10 cellular contexts compared by ENCODE assay signal in genomic region chr22:44037519-44038370, GRCh38. TPM values are rescaled to one million over a fixed set of nuclear protein-coding genes. Genes with fewer than 3 reads are reported as not detected.
DNase-seq lines count a peak whose midpoint lies in the region; ATAC-seq and TF ChIP-seq lines count a peak whose summit lies in the region.
"Had no signal": no experiment of that assay in that cellular context is flagged by ENCODE, and none has a peak within 500 bp of the region (broad histone marks: within the 10 kb centered on the region; RNA-seq: fewer than 3 reads in every experiment).

No MANE protein-coding gene starts in this region.

- H3K27ac Mint-ChIP-seq in activated CD4-positive, alpha-beta memory T cell treated with anti-CD3 and anti-CD28 coated beads, Interleukin-2, amount 10 ng/mL, durations not matched to agents 7 days and 5 days: no peak overlapping the region

- TF ChIP-seq CTCF in AG09309 (IDR thresholded peaks at IDR 0.05; ENCODE audit: control insufficient read depth, insufficient read depth, low read depth, low read length, missing control alignments) (no peak), epithelial cell of esophagus (IDR thresholded peaks at IDR 0.05; ENCODE audit: insufficient read depth, low read depth, low read length, missing control alignments) (no peak)

- H3K4me1 Mint-ChIP-seq in activated CD4-positive, alpha-beta memory T cell treated with anti-CD3 and anti-CD28 coated beads, Interleukin-2, amount 10 ng/mL, durations not matched to agents 7 days and 5 days: peaks cover 12% of the 10 kb centered on the region

- ATAC-seq in GM18517 (IDR thresholded peaks at IDR 0.05; ENCODE audit: unreplicated experiment): no peak
- ATAC-seq in GM21390 (IDR thresholded peaks at IDR 0.05; ENCODE audit: unreplicated experiment): no peak

- POLR2A ChIA-PET in activated CD4-positive, alpha-beta memory T cell treated with anti-CD3 and anti-CD28 coated beads, Interleukin-2, amount 10 ng/mL, durations not matched to agents 7 days and 5 days (lab: Charles Lee): no interaction called here

- CTCF ChIA-PET in activated CD4-positive, alpha-beta memory T cell treated with anti-CD3 and anti-CD28 coated beads, Interleukin-2, amount 10 ng/mL, durations not matched to agents 7 days and 5 days (lab: Charles Lee): interaction anchor here (1.2 kb wide), 1 partner anchor 10 kb away, joined by 3 read pairs; no protein-coding TSS in a partner anchor

- no peaks in the 10 kb centered on the region for H3K9me3 Mint-ChIP-seq in activated CD4-positive, alpha-beta memory T cell treated with anti-CD3 and anti-CD28 coated beads, Interleukin-2, amount 10 ng/mL, durations not matched to agents 7 days and 5 days

- H3K4me3 ChIP-seq in AG09309 (ENCODE audit: control insufficient read depth, low read depth, low read length) (no peak overlapping the region), epithelial cell of esophagus (ENCODE audit: low read length) (no peak overlapping the region)

- no peaks in the 10 kb centered on the region for H3K27me3 Mint-ChIP-seq in activated CD4-positive, alpha-beta memory T cell treated with anti-CD3 and anti-CD28 coated beads, Interleukin-2, amount 10 ng/mL, durations not matched to agents 7 days and 5 days

- peak; percentile 69 for DNase-seq in AG09309 (ENCODE audit: low read depth)
- DNase-seq in NCI-H226: peak; percentile 72
- peak; percentile 96 for DNase-seq in epithelial cell of esophagus (ENCODE audit: low read depth)
- peak; percentile 96 for DNase-seq in myocyte (ENCODE audit: low read depth)
- no peak for DNase-seq in DMS153 (lab: John Stamatoyannopoulos, UW)
- no peak for DNase-seq in activated CD4-positive, alpha-beta memory T cell treated with anti-CD3 and anti-CD28 coated beads, Interleukin-2, amount 10 ng/mL, durations not matched to agents 7 days and 5 days
- DNase-seq: activated effector memory CD4-positive, alpha-beta T cell treated with anti-CD3 and anti-CD28 coated beads, Interleukin-2, amount 50 U/mL, for 16 hours; NCI-H2171 treated with DMSO at 0.1 percent for 48 hours had no signal

- H3K4me3 Mint-ChIP-seq in activated CD4-positive, alpha-beta memory T cell treated with anti-CD3 and anti-CD28 coated beads, Interleukin-2, amount 10 ng/mL, durations not matched to agents 7 days and 5 days: no peak overlapping the region

- no peaks in the 10 kb centered on the region for H3K36me3 Mint-ChIP-seq in activated CD4-positive, alpha-beta memory T cell treated with anti-CD3 and anti-CD28 coated beads, Interleukin-2, amount 10 ng/mL, durations not matched to agents 7 days and 5 days (ENCODE audit: low read depth)

RNA-seq across cellular contexts. Expression of gene PARVB, which starts 13.6 kb away (rescaled TPM):
- total RNA-seq in myocyte: 53.2 and 80.0 TPM in 2 replicates
- 29.0 TPM for polyA plus RNA-seq in myocyte (2012)
- 10 to 100 TPM; 41.5 to 42.0 TPM for total RNA-seq in activated CD4-positive, alpha-beta memory T cell treated with anti-CD3 and anti-CD28 coated beads, Interleukin-2, amount 10 ng/mL, durations not matched to agents 7 days and 5 days

Comparison
In these comparisons a context has a peak if more than half of its experiments do, and no peak if none do; other contexts are left out.
1. DNase-seq: peak in AG09309 (single experiment), NCI-H226 (single experiment), epithelial cell of esophagus (single experiment) and myocyte (single experiment); none in DMS153 (single experiment) and activated CD4-positive, alpha-beta memory T cell treated with anti-CD3 and anti-CD28 coated beads, Interleukin-2, amount 10 ng/mL, durations not matched to agents 7 days and 5 days (single experiment).